In the genomic region with DNA sequence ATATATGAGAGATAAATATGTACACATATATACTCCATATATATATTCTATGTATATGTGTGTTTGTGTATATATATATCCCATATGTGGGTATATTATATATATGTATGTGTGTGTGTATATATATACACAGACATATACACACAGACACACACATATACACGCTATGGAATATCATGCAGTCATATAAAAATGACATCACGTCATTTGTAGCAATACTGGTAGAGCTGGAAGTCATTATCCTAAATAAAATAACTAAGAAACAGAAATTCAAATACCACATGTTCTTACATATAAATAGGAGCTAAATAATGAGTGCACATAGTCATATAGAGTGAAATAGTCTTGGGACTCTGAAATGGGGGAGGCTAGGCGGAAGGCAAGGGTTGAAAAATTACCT, we compare ENCODE assay signal across 25 cellular contexts.
"Had no signal": no experiment of that assay in that cellular context is flagged by ENCODE, and none has a peak within 500 bp of the region (broad histone marks: within the 10 kb centered on the region; RNA-seq: fewer than 3 reads in every experiment).

No MANE protein-coding gene starts in this region.

- ATAC-seq: effector memory CD8-positive, alpha-beta T cell; esophagus mucosa; foreskin keratinocyte; gastrocnemius medialis; gastroesophageal sphincter; heart left ventricle; heart right ventricle had no signal

- FAIRE-seq: endothelial cell of umbilical vein had no signal

- H3K36me3 ChIP-seq: colonic mucosa, esophagus muscularis mucosa, esophagus squamous epithelium, gastrocnemius medialis, gastroesophageal sphincter, heart left ventricle, heart right ventricle had no signal

- DNase-seq: colonic mucosa; cortex of kidney; dermis blood vessel endothelial cell; dorsolateral prefrontal cortex; effector CD4-positive, alpha-beta T cell; effector CD8-positive, alpha-beta T cell; effector memory CD4-positive, alpha-beta T cell; effector memory CD8-positive, alpha-beta T cell; endodermal cell; erythroblast; esophagus squamous epithelium; foreskin fibroblast; foreskin keratinocyte; foreskin melanocyte; gastrocnemius medialis; glutamatergic neuron; head of caudate nucleus; heart left ventricle; heart right ventricle had no signal

- H3K4me1 ChIP-seq: colonic mucosa, esophagus muscularis mucosa, esophagus squamous epithelium, foreskin keratinocyte, gastrocnemius medialis, gastroesophageal sphincter, heart left ventricle, heart right ventricle had no signal

- H3K4me3 ChIP-seq: colonic mucosa, coronary artery, dorsolateral prefrontal cortex, esophagus muscularis mucosa, esophagus squamous epithelium, gastrocnemius medialis, gastroesophageal sphincter, heart left ventricle, heart right ventricle had no signal

- H3K27me3 ChIP-seq: colonic mucosa, dorsolateral prefrontal cortex, esophagus muscularis mucosa, esophagus squamous epithelium, foreskin keratinocyte, gastrocnemius medialis, gastroesophageal sphincter, heart left ventricle, heart right ventricle had no signal

- H3K9me3 ChIP-seq: colonic mucosa, esophagus muscularis mucosa, esophagus squamous epithelium, gastrocnemius medialis, gastroesophageal sphincter, heart left ventricle had no signal

- H3K27ac ChIP-seq: colonic mucosa, coronary artery, dorsolateral prefrontal cortex, epithelial cell of prostate, esophagus muscularis mucosa, esophagus squamous epithelium, foreskin keratinocyte, gastrocnemius medialis, gastroesophageal sphincter, heart left ventricle, heart right ventricle had no signal
